ENCODE assay signal across 1 cellular context in genomic region chr22:41285820-41286638, GRCh38.
TF ChIP-seq lines count a peak whose summit lies in the region.

Gene RANGAP1, minus strand, starts transcription at chr22:41286187. Its CDS starts 5,143 bp downstream, at chr22:41281044.

TF ChIP-seq in K562, 482 proteins besides CTCF, POLR2A, EP300 and RAD21 (continued from another document and continues in another):
- TF ChIP-seq CHD7 (IDR thresholded peaks at IDR 0.05; ENCODE audit: low read depth, low read length) (no peak), NR2C2 (CRISPR knock-in tag; IDR thresholded peaks at IDR 0.05) (peak; percentile 85), NR2C2 (tag; IDR thresholded peaks at IDR 0.05) (peak; percentile 98), BCOR (IDR thresholded peaks at IDR 0.05) (0 out of 2 replicates have a peak, but pooled peaks have one; percentile 41), TAF1 (IDR thresholded peaks at IDR 0.05; ENCODE audit: control insufficient read depth, extremely low read depth, insufficient read depth, low read length, severe bottlenecking) (peak; percentile 42), ZNF232 (CRISPR knock-in tag; IDR thresholded peaks at IDR 0.05) (no peak), PRDM10 (IDR thresholded peaks at IDR 0.05; ENCODE audit: partially characterized antibody) (peak; percentile 13), ESRRA (IDR thresholded peaks at IDR 0.05; ENCODE audit: borderline replicate concordance, low read depth) (peak; percentile 47; the same call in 1 of the 2 replicates), CHD4 (IDR thresholded peaks at IDR 0.05; ENCODE audit: insufficient read depth, insufficient replicate concordance, low read depth, low read length, poor library complexity, severe bottlenecking) (no peak), MCM2 (IDR thresholded peaks at IDR 0.05; ENCODE audit: low read depth) (no peak), ZNF639 (CRISPR knock-in tag; conservative IDR thresholded peaks at IDR 0.05 in 1 of 2, IDR thresholded peaks at IDR 0.05 in 1 of 2) (peak in 1 of 2 experiments; percentile 58; a peak in 1 of 4 replicates), GTF2F1 (IDR thresholded peaks at IDR 0.05; ENCODE audit: low read depth, low read length) (no peak), SNAPC5 (CRISPR knock-in tag; IDR thresholded peaks at IDR 0.05) (no peak), HMBOX1 (IDR thresholded peaks at IDR 0.05) (no peak), DDX20 (tag; IDR thresholded peaks at IDR 0.05; ENCODE audit: low read depth) (no peak), ZNF589 (CRISPR knock-in tag; IDR thresholded peaks at IDR 0.05; ENCODE audit: low read depth) (peak; percentile 43; the same call in 1 of the 2 replicates), ARHGAP35 (IDR thresholded peaks at IDR 0.05; ENCODE audit: partially characterized antibody) (no peak), FOXP4 (CRISPR knock-in tag; IDR thresholded peaks at IDR 0.05; ENCODE audit: borderline replicate concordance) (0 out of 2 replicates have a peak, but pooled peaks have one; percentile 42), POLR2G (IDR thresholded peaks at IDR 0.05; ENCODE audit: low read depth, low read length) (peak; percentile 97), EZH2 (IDR thresholded peaks at IDR 0.05; ENCODE audit: borderline replicate concordance, low read depth, low read length) (no peak), BDP1 (IDR thresholded peaks at IDR 0.05; ENCODE audit: insufficient read depth, insufficient read length) (no peak), MYNN (IDR thresholded peaks at IDR 0.05) (no peak), MYNN (CRISPR knock-in tag; IDR thresholded peaks at IDR 0.05) (no peak), ZNF395 (CRISPR knock-in tag; IDR thresholded peaks at IDR 0.05) (peak; percentile 89), KDM5B (IDR thresholded peaks at IDR 0.05; ENCODE audit: insufficient replicate concordance, low read depth, low read length) (peak; percentile 47)
